8 cellular contexts compared by ENCODE assay signal in genomic region chr12:77847665-77848431, GRCh38. TPM values are rescaled to one million over a fixed set of nuclear protein-coding genes. Genes with fewer than 3 reads are reported as not detected.
A peak's percentile ranks its signal among the peaks of the same experiment; 100 is the strongest.
DNase-seq lines count a peak whose midpoint lies in the region; ATAC-seq and TF ChIP-seq lines count a peak whose summit lies in the region.

No MANE protein-coding gene starts in this region.

- H3K36me3 Mint-ChIP-seq in activated naive CD8-positive, alpha-beta T cell treated with anti-CD3 and anti-CD28 coated beads, Interleukin-2, amount 50 U/mL, for 24 hours (ENCODE audit: low read depth): no peaks in the 10 kb centered on the region
- no peaks in the 10 kb centered on the region for H3K36me3 Mint-ChIP-seq in activated CD8-positive, alpha-beta T cell treated with anti-CD3 and anti-CD28 coated beads for 36 hours (ENCODE audit: low read depth)

- H3K27ac Mint-ChIP-seq in activated naive CD8-positive, alpha-beta T cell treated with anti-CD3 and anti-CD28 coated beads, Interleukin-2, amount 50 U/mL, for 24 hours: no peak overlapping the region
- H3K27ac Mint-ChIP-seq in activated CD8-positive, alpha-beta T cell treated with anti-CD3 and anti-CD28 coated beads for 36 hours: no peak overlapping the region

- CTCF ChIA-PET in activated CD8-positive, alpha-beta T cell treated with anti-CD3 and anti-CD28 coated beads for 36 hours (lab: Charles Lee): no interaction called here

- intact Hi-C loops in left lung (cut with DNase I): no loop called here
- intact Hi-C loops in activated CD8-positive, alpha-beta T cell treated with anti-CD3 and anti-CD28 coated beads for 36 hours (cut with micrococcal nuclease): no loop called here

- H3K4me3 ChIP-seq in left lung: no peak overlapping the region

- peak overlapping the region; percentile 24 to 37 for H3K27ac ChIP-seq in left lung

- H3K4me1 ChIP-seq in left lung: peaks cover 0 to 17% of the 10 kb centered on the region in 2 donors

- TF ChIP-seq CTCF in AG09319 (IDR thresholded peaks at IDR 0.05; ENCODE audit: low read depth, low read length) (no peak), left lung (IDR thresholded peaks at IDR 0.05) (no peak)
- no peak for TF ChIP-seq CTCF in activated CD8-positive, alpha-beta T cell treated with anti-CD3 and anti-CD28 coated beads for 36 hours (IDR thresholded peaks at IDR 0.05)

- POLR2A ChIA-PET in activated CD8-positive, alpha-beta T cell treated with anti-CD3 and anti-CD28 coated beads for 36 hours (lab: Charles Lee): no interaction called here

- H3K9me3 Mint-ChIP-seq in activated naive CD8-positive, alpha-beta T cell treated with anti-CD3 and anti-CD28 coated beads, Interleukin-2, amount 50 U/mL, for 24 hours: peaks cover 8% of the 10 kb centered on the region
- peaks cover 3% of the 10 kb centered on the region for H3K9me3 Mint-ChIP-seq in activated CD8-positive, alpha-beta T cell treated with anti-CD3 and anti-CD28 coated beads for 36 hours

- H3K4me1 Mint-ChIP-seq in activated naive CD8-positive, alpha-beta T cell treated with anti-CD3 and anti-CD28 coated beads, Interleukin-2, amount 50 U/mL, for 24 hours: no peaks in the 10 kb centered on the region
- no peaks in the 10 kb centered on the region for H3K4me1 Mint-ChIP-seq in activated CD8-positive, alpha-beta T cell treated with anti-CD3 and anti-CD28 coated beads for 36 hours (ENCODE audit: low read depth)

- H3K9me3 ChIP-seq in left lung: no peaks in the 10 kb centered on the region

- DNase-seq in AG09319 (ENCODE audit: extremely low read depth, low read depth) (peak; percentile 42), amniotic stem cell (lab: John Stamatoyannopoulos, UW) (peak; percentile 33), left lung (no peak), left lobe of liver (ENCODE audit: low spot score) (no peak)
- DNase-seq in activated naive CD8-positive, alpha-beta T cell treated with anti-CD3 and anti-CD28 coated beads, Interleukin-2, amount 50 U/mL, for 24 hours: no peak
- DNase-seq in activated CD8-positive, alpha-beta T cell treated with anti-CD3 and anti-CD28 coated beads for 36 hours: no peak

- no peaks in the 10 kb centered on the region for H3K27me3 Mint-ChIP-seq in activated naive CD8-positive, alpha-beta T cell treated with anti-CD3 and anti-CD28 coated beads, Interleukin-2, amount 50 U/mL, for 24 hours
- H3K27me3 Mint-ChIP-seq in activated CD8-positive, alpha-beta T cell treated with anti-CD3 and anti-CD28 coated beads for 36 hours: no peaks in the 10 kb centered on the region

- H3K4me3 Mint-ChIP-seq in activated naive CD8-positive, alpha-beta T cell treated with anti-CD3 and anti-CD28 coated beads, Interleukin-2, amount 50 U/mL, for 24 hours: no peak overlapping the region
- no peak overlapping the region for H3K4me3 Mint-ChIP-seq in activated CD8-positive, alpha-beta T cell treated with anti-CD3 and anti-CD28 coated beads for 36 hours

- no peaks in the 10 kb centered on the region for H3K36me3 ChIP-seq in left lung

- ATAC-seq in HG02678 (IDR thresholded peaks at IDR 0.05; ENCODE audit: unreplicated experiment): peak; percentile 36
- peak; percentile 65 for ATAC-seq in left lung
- no peak for ATAC-seq in activated naive CD8-positive, alpha-beta T cell treated with anti-CD3 and anti-CD28 coated beads, Interleukin-2, amount 50 U/mL, for 24 hours
- no peak for ATAC-seq in left lobe of liver
- ATAC-seq in activated CD8-positive, alpha-beta T cell treated with anti-CD3 and anti-CD28 coated beads for 36 hours: no peak
- no peak for ATAC-seq in HG03135 (IDR thresholded peaks at IDR 0.05; ENCODE audit: unreplicated experiment)

- no peaks in the 10 kb centered on the region for H3K27me3 ChIP-seq in left lung

RNA-seq across cellular contexts. Expression of gene NAV3, which starts 17.2 kb away (rescaled TPM):
- total RNA-seq in left lung (10 to 100 TPM in 1 of 2 donors, 1 to 10 TPM in 1; 8.6 to 10.8 TPM), left lobe of liver (0.48 TPM)
- total RNA-seq in activated CD8-positive, alpha-beta T cell treated with anti-CD3 and anti-CD28 coated beads for 36 hours: not detected

Comparison
In these comparisons a context has a peak if more than half of its experiments do, and no peak if none do; other contexts are left out.
1. DNase-seq: peak in AG09319 (single experiment) and amniotic stem cell (single experiment); none in left lung (0 of 2), activated naive CD8-positive, alpha-beta T cell treated with anti-CD3 and anti-CD28 coated beads, Interleukin-2, amount 50 U/mL, for 24 hours (single experiment), left lobe of liver (single experiment) and activated CD8-positive, alpha-beta T cell treated with anti-CD3 and anti-CD28 coated beads for 36 hours (single experiment).
2. ATAC-seq: peak in HG02678 (single experiment) and left lung (single experiment); none in activated naive CD8-positive, alpha-beta T cell treated with anti-CD3 and anti-CD28 coated beads, Interleukin-2, amount 50 U/mL, for 24 hours (single experiment), left lobe of liver (single experiment), activated CD8-positive, alpha-beta T cell treated with anti-CD3 and anti-CD28 coated beads for 36 hours (single experiment) and HG03135 (single experiment).